Comparison of ENCODE assay signal across 31 cellular contexts in genomic region chr6:41274291-41274690, GRCh38. TPM values are rescaled to one million over a fixed set of nuclear protein-coding genes. Genes with fewer than 3 reads are reported as not detected.
"Had no signal": no experiment of that assay in that cellular context is flagged by ENCODE, and none has a peak within 500 bp of the region (broad histone marks: within the 10 kb centered on the region; RNA-seq: fewer than 3 reads in every experiment).

No MANE protein-coding gene starts in this region.

- H3K27ac Mint-ChIP-seq: activated CD4-positive, alpha-beta memory T cell treated with anti-CD3 and anti-CD28 coated beads, Interleukin-2, amount 10 ng/mL, durations not matched to agents 7 days and 5 days; activated CD4-positive, alpha-beta T cell treated with anti-CD3 and anti-CD28 coated beads for 36 hours; activated naive CD4-positive, alpha-beta T cell treated with anti-CD3 and anti-CD28 coated beads for 36 hours; activated naive CD8-positive, alpha-beta T cell; activated T-helper 17 cell treated with anti-CD3 and anti-CD28 coated beads, Interleukin-2, amount 50 U/mL, for 72 hours; brain; T-helper 17 cell had no signal

- H3K4me2 ChIP-seq: KMS-11 had no signal

- FAIRE-seq: astrocyte had no signal

- H3K27me3 Mint-ChIP-seq: activated CD4-positive, alpha-beta T cell treated with anti-CD3 and anti-CD28 coated beads for 36 hours; activated naive CD8-positive, alpha-beta T cell; activated T-helper 17 cell treated with anti-CD3 and anti-CD28 coated beads, Interleukin-2, amount 50 U/mL, for 72 hours had no signal

- H3K36me3 Mint-ChIP-seq: activated naive CD8-positive, alpha-beta T cell; brain had no signal

- H3K9me3 ChIP-seq: Peyer's patch, SJCRH30 had no signal

- H3K36me3 ChIP-seq: Peyer's patch, SJCRH30 had no signal

- H3K9ac ChIP-seq: KMS-11 had no signal

- ATAC-seq: activated CD4-positive, alpha-beta T cell treated with anti-CD3 and anti-CD28 coated beads for 36 hours; activated T-helper 17 cell treated with anti-CD3 and anti-CD28 coated beads, Interleukin-2, amount 50 U/mL, for 72 hours; SK-N-SH treated with all-trans-retinoic acid at 6 μM for 48 hours; T-helper 17 cell had no signal

- H3K4me3 ChIP-seq: Peyer's patch, SJCRH30 had no signal

- H3K4me3 Mint-ChIP-seq: activated CD4-positive, alpha-beta memory T cell treated with anti-CD3 and anti-CD28 coated beads, Interleukin-2, amount 10 ng/mL, durations not matched to agents 7 days and 5 days; activated CD4-positive, alpha-beta T cell treated with anti-CD3 and anti-CD28 coated beads for 36 hours; activated naive CD4-positive, alpha-beta T cell treated with anti-CD3 and anti-CD28 coated beads for 36 hours; activated naive CD8-positive, alpha-beta T cell; activated T-helper 17 cell treated with anti-CD3 and anti-CD28 coated beads, Interleukin-2, amount 50 U/mL, for 72 hours; brain; central memory CD8-positive, alpha-beta T cell; T-helper 17 cell had no signal

- H3K9me3 Mint-ChIP-seq: activated CD4-positive, alpha-beta memory T cell treated with anti-CD3 and anti-CD28 coated beads, Interleukin-2, amount 10 ng/mL, durations not matched to agents 7 days and 5 days; activated naive CD4-positive, alpha-beta T cell treated with anti-CD3 and anti-CD28 coated beads for 36 hours; activated T-helper 17 cell treated with anti-CD3 and anti-CD28 coated beads, Interleukin-2, amount 50 U/mL, for 72 hours; central memory CD8-positive, alpha-beta T cell had no signal

- H3K27me3 ChIP-seq: Peyer's patch, SJCRH30 had no signal

- H3K4me1 ChIP-seq: Peyer's patch, SJCRH30 had no signal

- H3K27ac ChIP-seq: KMS-11, Peyer's patch, RWPE1, SJCRH30 had no signal

- DNase-seq: activated CD4-positive, alpha-beta memory T cell treated with anti-CD3 and anti-CD28 coated beads, Interleukin-2, amount 10 ng/mL, durations not matched to agents 7 days and 5 days; activated CD4-positive, alpha-beta T cell treated with anti-CD3 and anti-CD28 coated beads for 36 hours; activated CD4-positive, alpha-beta T cell treated with anti-CD3 and anti-CD28 coated beads, Interleukin-2, amount 50 U/mL, for 1 hour; activated CD4-positive, CD25-positive, alpha-beta regulatory T cell; activated gamma-delta T cell; activated naive CD4-positive, alpha-beta T cell treated with anti-CD3 and anti-CD28 coated beads for 36 hours; activated T-cell treated with anti-CD3 and anti-CD28 coated beads for 4 hours; activated T-cell treated with anti-CD3 and anti-CD28 coated beads, Interleukin-2, amount 50 U/mL, for 48 hours; amygdala; MV-4-11; NCI-H1092 treated with DMSO at 0.1 percent for 48 hours; NCI-H1417 treated with DMSO at 0.1 percent for 48 hours; NCI-H1694 treated with DMSO at 0.1 percent for 48 hours; NCI-H345; NCI-H69; NK-92 treated with Interleukin-12 subunit alpha and Interleukin-12 subunit beta, amount 100 ng/mL, for 24 hours; Peyer's patch; Right ventricle myocardium superior; SJCRH30; T-helper 17 cell; T-helper 9 cell had no signal

RNA-seq across cellular contexts. Expression of gene TREM1, which starts 12.2 kb away (rescaled TPM):
- total RNA-seq: activated CD4-positive, alpha-beta memory T cell treated with anti-CD3 and anti-CD28 coated beads, Interleukin-2, amount 10 ng/mL, durations not matched to agents 7 days and 5 days; activated CD8-positive, alpha-beta memory T cell treated with anti-CD3 and anti-CD28 coated beads for 36 hours; SJCRH30 had no signal

RNA-seq across cellular contexts. Expression of gene TREML4, which starts 46.1 kb away (rescaled TPM):
- total RNA-seq: activated CD4-positive, alpha-beta memory T cell treated with anti-CD3 and anti-CD28 coated beads, Interleukin-2, amount 10 ng/mL, durations not matched to agents 7 days and 5 days; activated CD4-positive, alpha-beta T cell treated with anti-CD3 and anti-CD28 coated beads for 36 hours; activated CD8-positive, alpha-beta memory T cell treated with anti-CD3 and anti-CD28 coated beads for 36 hours; activated naive CD4-positive, alpha-beta T cell treated with anti-CD3 and anti-CD28 coated beads for 36 hours; activated T-helper 17 cell treated with anti-CD3 and anti-CD28 coated beads, Interleukin-2, amount 50 U/mL, for 72 hours; astrocyte; MCF 10A; Peyer's patch; Right ventricle myocardium superior had no signal
